Comparison of ENCODE assay signal across 9 cellular contexts in the genomic region with DNA sequence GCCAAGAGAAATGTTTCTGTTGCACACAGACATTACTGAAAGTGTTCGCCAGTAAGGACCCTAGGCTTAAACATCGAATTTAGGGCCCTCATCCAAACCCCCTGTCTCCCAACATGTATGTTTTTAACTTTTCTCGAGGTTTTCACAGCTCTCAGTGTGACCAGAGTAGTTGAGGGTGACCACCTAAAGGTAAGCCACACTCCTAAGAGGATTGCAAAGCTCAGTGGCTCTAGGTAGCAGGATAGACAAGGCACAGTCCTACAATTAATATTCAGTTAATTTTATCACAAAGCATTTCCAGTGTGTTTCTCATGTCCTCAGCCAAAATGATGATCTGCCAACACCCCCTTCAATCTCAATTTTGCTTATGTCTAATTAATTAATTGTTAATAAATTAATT. TPM values are rescaled to one million over a fixed set of nuclear protein-coding genes. Genes with fewer than 3 reads are reported as not detected.
A peak's percentile ranks its signal among the peaks of the same experiment; 100 is the strongest.
DNase-seq lines count a peak whose midpoint lies in the region; ATAC-seq and TF ChIP-seq lines count a peak whose summit lies in the region.
"Had no signal": no experiment of that assay in that cellular context is flagged by ENCODE, and none has a peak within 500 bp of the region (broad histone marks: within the 10 kb centered on the region; RNA-seq: fewer than 3 reads in every experiment).

No MANE protein-coding gene starts in this region.

- H3K9me2 ChIP-seq in SU-DHL-6 (replicated peaks; ENCODE audit: insufficient read depth, low read length), result no peaks in the 10 kb centered on the region

- H3K79me2 ChIP-seq in SU-DHL-6 (ENCODE audit: insufficient read depth, low read length), result no peaks in the 10 kb centered on the region; the same call in 1 of the 2 replicates

- peak overlapping the region; percentile 83 for H2AFZ ChIP-seq in SU-DHL-6 (ENCODE audit: low read depth, low read length, severe bottlenecking)

- ATAC-seq in GM18520 (IDR thresholded peaks at IDR 0.05; ENCODE audit: unreplicated experiment), result no peak

- H4K20me1 ChIP-seq in SU-DHL-6 (ENCODE audit: low read depth, low read length), result no peaks in the 10 kb centered on the region

- H3K4me3 ChIP-seq in H7 (ENCODE audit: insufficient read depth, low read depth, low read length), result peak overlapping the region; percentile 81
- H3K4me3 ChIP-seq in SU-DHL-6 (ENCODE audit: insufficient read depth, low read length, poor library complexity, severe bottlenecking), result peak overlapping the region; percentile 78
- H3K4me3 ChIP-seq in skeletal muscle satellite cell (ENCODE audit: low read length), result peak overlapping the region; percentile 82

- H3K27me3 ChIP-seq in H7 (ENCODE audit: control insufficient read depth, insufficient read depth, low read length) (peaks cover 3% of the 10 kb centered on the region; the same call in 1 of the 2 replicates), SU-DHL-6 (ENCODE audit: low read length) (no peaks in the 10 kb centered on the region), skeletal muscle satellite cell (ENCODE audit: control insufficient read depth, insufficient read depth, low read length) (peaks cover 7% of the 10 kb centered on the region)

- DNase-seq in H7, result no peak
- peak; percentile 3 for DNase-seq in germinal center (ENCODE audit: low spot score)
- DNase-seq in GM13976 (ENCODE audit: low spot score), result no peak
- DNase-seq in RKO (ENCODE audit: low spot score), result no peak
- no peak for DNase-seq in A172 (ENCODE audit: low spot score)

- no peaks in the 10 kb centered on the region for H3F3A ChIP-seq in SU-DHL-6 (ENCODE audit: insufficient read depth)

- H3K4me2 ChIP-seq in SU-DHL-6 (ENCODE audit: low read depth, low read length, poor library complexity, severe bottlenecking), result peak overlapping the region; percentile 79
- H3K4me2 ChIP-seq in skeletal muscle satellite cell (ENCODE audit: low read length), result peak overlapping the region; percentile 86

- TF ChIP-seq CTCF in SU-DHL-6 (IDR thresholded peaks at IDR 0.05; ENCODE audit: insufficient read depth, low read length, poor library complexity, severe bottlenecking) (no peak), GM13976 (IDR thresholded peaks at IDR 0.05; ENCODE audit: borderline replicate concordance, control extremely low read depth, extremely low read depth, insufficient read depth, missing control alignments) (no peak)

- H3K9ac ChIP-seq in SU-DHL-6 (ENCODE audit: low read length) (peak overlapping the region; percentile 67), skeletal muscle satellite cell (ENCODE audit: low read depth, low read length) (peak overlapping the region; percentile 87)

- 0 out of 2 replicates have a peak overlapping the region, but pooled peaks have one; percentile 54 for H3K27ac ChIP-seq in SU-DHL-6 (ENCODE audit: low read depth, low read length)

- H3K9me3 ChIP-seq in SU-DHL-6 (ENCODE audit: insufficient read depth, low read length) (no peaks in the 10 kb centered on the region), skeletal muscle satellite cell (replicated peaks; ENCODE audit: low read length) (no peaks in the 10 kb centered on the region)

- in situ Hi-C loops in GM13976 (cut with MboI; ENCODE audit: low sequenced_read_pairs, unreplicated experiment), result no loop called here

- H3K36me3 ChIP-seq in H7 (replicated peaks; ENCODE audit: control insufficient read depth, insufficient read depth, low read length), result no peaks in the 10 kb centered on the region
- no peaks in the 10 kb centered on the region for H3K36me3 ChIP-seq in SU-DHL-6 (ENCODE audit: low read length)
- H3K36me3 ChIP-seq in skeletal muscle satellite cell (ENCODE audit: insufficient read depth, low read length), result no peaks in the 10 kb centered on the region

- peaks cover 9% of the 10 kb centered on the region for H3K4me1 ChIP-seq in skeletal muscle satellite cell (ENCODE audit: control insufficient read depth, insufficient read depth, low read length)

RNA-seq across cellular contexts. Expression of a gene that starts 0.7 kb away (rescaled TPM):
- total RNA-seq in H7 (2014; rRNA removed; shearing (Covaris generic)), result 0.67 and 0.73 TPM in 2 replicates
- total RNA-seq in skeletal muscle satellite cell (2012; rRNA removed), result 2.0 and 2.4 TPM in 2 replicates
- 3.3 and 4.8 TPM in 2 replicates for total RNA-seq in A172 (2014; rRNA removed; shearing (Covaris generic))

RNA-seq across cellular contexts. Expression of a gene that starts 43.7 kb away (rescaled TPM):
- total RNA-seq in H7 (2014; rRNA removed; shearing (Covaris generic)), result 2.5 and 3.3 TPM in 2 replicates
- total RNA-seq in skeletal muscle satellite cell (2012; rRNA removed), result 0.22 and 0.25 TPM in 2 replicates
- total RNA-seq in A172 (2014; rRNA removed; shearing (Covaris generic)), result 14.4 and 15.8 TPM in 2 replicates
- total RNA-seq: T-helper 1 cell treated with Interleukin-12 subunit alpha and Interleukin-12 subunit beta and Interleukin-4 antibody, amounts not matched to agents 30 ng/mL and 1 ng/mL, for 36 hours had no signal
